Comparison of ENCODE assay signal across 9 cellular contexts in genomic region chr1:45804671-45804973, GRCh38. TPM values are rescaled to one million over a fixed set of nuclear protein-coding genes. Genes with fewer than 3 reads are reported as not detected.
DNase-seq lines count a peak whose midpoint lies in the region; ATAC-seq and FAIRE-seq lines count a peak whose summit lies in the region.
"Had no signal": no experiment of that assay in that cellular context is flagged by ENCODE, and none has a peak within 500 bp of the region (broad histone marks: within the 10 kb centered on the region; RNA-seq: fewer than 3 reads in every experiment).

No MANE protein-coding gene starts in this region.

- no peak overlapping the region for H3K27ac Mint-ChIP-seq in activated T-cell treated with anti-CD3 and anti-CD28 coated beads, Interleukin-2, amount 50 U/mL, for 24 hours
- no peak overlapping the region for H3K27ac Mint-ChIP-seq in activated CD8-positive, alpha-beta T cell treated with anti-CD3 and anti-CD28 coated beads, Interleukin-2, amount 10 ng/mL, durations not matched to agents 7 days and 5 days
- H3K27ac Mint-ChIP-seq in immature natural killer cell, result peak overlapping the region in 1 of 6 donors; percentile 30

- H3K27ac ChIP-seq in subcutaneous abdominal adipose tissue (ENCODE audit: low read depth, low read length), result no peak overlapping the region

- POLR2A ChIA-PET in activated CD8-positive, alpha-beta T cell treated with anti-CD3 and anti-CD28 coated beads, Interleukin-2, amount 10 ng/mL, durations not matched to agents 7 days and 5 days (lab: Charles Lee), result interaction anchor here (1.0 to 2.5 kb wide), 2 partner anchors 57 to 118 kb away, joined by 3 to 12 read pairs; partner anchors contain the start of gene GPBP1L1

- H3K36me3 Mint-ChIP-seq in activated T-cell treated with anti-CD3 and anti-CD28 coated beads, Interleukin-2, amount 50 U/mL, for 24 hours (ENCODE audit: low read depth), result peaks cover 23% of the 10 kb centered on the region
- H3K36me3 Mint-ChIP-seq in activated CD8-positive, alpha-beta T cell treated with anti-CD3 and anti-CD28 coated beads, Interleukin-2, amount 10 ng/mL, durations not matched to agents 7 days and 5 days (ENCODE audit: low read depth), result peaks cover 25% of the 10 kb centered on the region
- peaks cover 5 to 8% (median 8%) of the 10 kb centered on the region in 3 donors for H3K36me3 Mint-ChIP-seq in immature natural killer cell

- peak overlapping the region; percentile 67 to 79 (median 69) for H3K4me3 ChIP-seq in subcutaneous abdominal adipose tissue (ENCODE audit: low read depth in 1 of 5, low read length in 5 of 5)

- DNase-seq in activated T-cell treated with anti-CD3 and anti-CD28 coated beads, Interleukin-2, amount 50 U/mL, for 24 hours, result no peak
- DNase-seq in activated T-cell treated with anti-CD3 and anti-CD28 coated beads for 4 hours, result no peak
- no peak for DNase-seq in activated CD8-positive, alpha-beta T cell treated with anti-CD3 and anti-CD28 coated beads, Interleukin-2, amount 10 ng/mL, durations not matched to agents 7 days and 5 days
- DNase-seq in immature natural killer cell, result no peak
- DNase-seq in frontal cortex (ENCODE audit: low spot score in 2 of 2), result no peak
- no peak for DNase-seq in GM19239 (ENCODE audit: insufficient read length, low spot score)

- CTCF ChIA-PET in activated CD8-positive, alpha-beta T cell treated with anti-CD3 and anti-CD28 coated beads, Interleukin-2, amount 10 ng/mL, durations not matched to agents 7 days and 5 days (lab: Charles Lee), result no interaction called here

- FAIRE-seq in frontal cortex (lab: Jason Lieb, UNC) (no peak), GM19239 (lab: Jason Lieb, UNC) (no peak)

- no peak for ATAC-seq in activated CD8-positive, alpha-beta T cell treated with anti-CD3 and anti-CD28 coated beads, Interleukin-2, amount 10 ng/mL, durations not matched to agents 7 days and 5 days
- no peak for ATAC-seq in GM19463 (IDR thresholded peaks at IDR 0.05; ENCODE audit: unreplicated experiment)

- H3K4me3 Mint-ChIP-seq in activated T-cell treated with anti-CD3 and anti-CD28 coated beads, Interleukin-2, amount 50 U/mL, for 24 hours, result peak overlapping the region; percentile 85
- peak overlapping the region; percentile 88 for H3K4me3 Mint-ChIP-seq in activated CD8-positive, alpha-beta T cell treated with anti-CD3 and anti-CD28 coated beads, Interleukin-2, amount 10 ng/mL, durations not matched to agents 7 days and 5 days
- peak overlapping the region in 4 of 5 donors; percentile 87 to 96 (median 90) for H3K4me3 Mint-ChIP-seq in immature natural killer cell

- no peaks in the 10 kb centered on the region for H3K9me3 Mint-ChIP-seq in activated T-cell treated with anti-CD3 and anti-CD28 coated beads, Interleukin-2, amount 50 U/mL, for 24 hours
- H3K9me3 Mint-ChIP-seq in activated CD8-positive, alpha-beta T cell treated with anti-CD3 and anti-CD28 coated beads, Interleukin-2, amount 10 ng/mL, durations not matched to agents 7 days and 5 days (ENCODE audit: insufficient read depth), result no peaks in the 10 kb centered on the region
- H3K9me3 Mint-ChIP-seq in immature natural killer cell, result no peaks in the 10 kb centered on the region

- peak overlapping the region in 4 of 5 donors; percentile 27 to 78 (median 50) for H3K9ac ChIP-seq in subcutaneous abdominal adipose tissue (ENCODE audit: low read length in 5 of 5)

- H3K9me3 ChIP-seq in subcutaneous abdominal adipose tissue (ENCODE audit: control insufficient read depth in 5 of 5, low read length in 5 of 5), result no peaks in the 10 kb centered on the region
- H3K9me3 ChIP-seq: testis had no signal

- H3K36me3 ChIP-seq in subcutaneous abdominal adipose tissue (ENCODE audit: control insufficient read depth in 5 of 5, insufficient read depth in 5 of 5, low read length in 5 of 5), result peaks cover 0 to 2% (median 0%) of the 10 kb centered on the region in 5 donors

- H3K27me3 ChIP-seq in subcutaneous abdominal adipose tissue (ENCODE audit: control insufficient read depth in 5 of 5, insufficient read depth in 4 of 5, low read length in 5 of 5), result no peaks in the 10 kb centered on the region
- H3K27me3 ChIP-seq: testis had no signal

- peaks cover 32% of the 10 kb centered on the region for H3K4me1 Mint-ChIP-seq in activated T-cell treated with anti-CD3 and anti-CD28 coated beads, Interleukin-2, amount 50 U/mL, for 24 hours (ENCODE audit: low read depth)
- H3K4me1 Mint-ChIP-seq in activated CD8-positive, alpha-beta T cell treated with anti-CD3 and anti-CD28 coated beads, Interleukin-2, amount 10 ng/mL, durations not matched to agents 7 days and 5 days (ENCODE audit: low read depth), result peaks cover 33% of the 10 kb centered on the region
- peaks cover 27 to 38% of the 10 kb centered on the region in 2 donors for H3K4me1 Mint-ChIP-seq in immature natural killer cell

- peaks cover 4 to 26% (median 17%) of the 10 kb centered on the region in 5 donors for H3K4me1 ChIP-seq in subcutaneous abdominal adipose tissue (ENCODE audit: control insufficient read depth in 5 of 5, insufficient read depth in 5 of 5, low read length in 5 of 5)

- H3K27me3 Mint-ChIP-seq in activated T-cell treated with anti-CD3 and anti-CD28 coated beads, Interleukin-2, amount 50 U/mL, for 24 hours, result no peaks in the 10 kb centered on the region
- no peaks in the 10 kb centered on the region for H3K27me3 Mint-ChIP-seq in activated CD8-positive, alpha-beta T cell treated with anti-CD3 and anti-CD28 coated beads, Interleukin-2, amount 10 ng/mL, durations not matched to agents 7 days and 5 days (ENCODE audit: low read depth)
- peaks cover 4 to 5% (median 4%) of the 10 kb centered on the region in 3 donors for H3K27me3 Mint-ChIP-seq in immature natural killer cell (ENCODE audit: low read depth in 3 of 3)

RNA-seq across cellular contexts. Expression of gene MAST2, which starts 1.2 kb away (rescaled TPM):
- 10 to 100 TPM; 25.7 to 27.9 TPM for total RNA-seq in activated CD8-positive, alpha-beta T cell treated with anti-CD3 and anti-CD28 coated beads, Interleukin-2, amount 10 ng/mL, durations not matched to agents 7 days and 5 days
- polyA plus RNA-seq in immature natural killer cell, result 1 to 10 TPM; 1.4 to 7.9 (median 7.4) TPM
- total RNA-seq in frontal cortex, result 45.2 TPM

RNA-seq across cellular contexts. Expression of gene IPP, which starts 54.2 kb away (rescaled TPM):
- total RNA-seq in activated CD8-positive, alpha-beta T cell treated with anti-CD3 and anti-CD28 coated beads, Interleukin-2, amount 10 ng/mL, durations not matched to agents 7 days and 5 days, result 10 to 100 TPM in 1 of 2 experiments, 1 to 10 TPM in 1; 9.2 to 10.4 TPM
- polyA plus RNA-seq in immature natural killer cell, result 10 to 100 TPM; 13.4 to 20.4 (median 17.6) TPM
- 10.2 TPM for total RNA-seq in frontal cortex
